10 cellular contexts compared by ENCODE assay signal in the genomic region with DNA sequence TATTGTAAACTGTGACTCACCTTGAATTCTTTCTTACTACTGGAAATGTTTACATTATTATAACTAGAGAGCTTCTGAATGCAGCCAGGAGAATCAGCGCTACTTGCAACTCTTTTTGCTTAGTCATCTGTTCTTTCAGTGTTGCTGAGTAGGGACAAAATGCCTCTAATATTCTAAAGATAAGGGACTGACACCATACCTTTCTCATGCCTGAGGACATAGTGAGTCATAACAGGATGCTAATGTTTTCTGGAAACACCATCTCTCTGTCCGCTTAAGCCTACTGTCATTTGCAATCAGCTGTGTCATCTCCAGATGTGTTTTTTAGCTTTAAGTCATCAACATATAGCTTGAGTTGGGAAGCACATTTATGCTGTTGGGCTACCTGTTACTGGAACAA.
DNase-seq lines count a peak whose midpoint lies in the region; ATAC-seq and TF ChIP-seq lines count a peak whose summit lies in the region.
"Had no signal": no experiment of that assay in that cellular context is flagged by ENCODE, and none has a peak within 500 bp of the region (broad histone marks: within the 10 kb centered on the region; RNA-seq: fewer than 3 reads in every experiment).

No MANE protein-coding gene starts in this region.

- no peak overlapping the region for H3K4me3 ChIP-seq in left ventricle myocardium inferior
- H3K4me3 ChIP-seq: cardiac muscle cell, SJSA1 had no signal

- no peak for TF ChIP-seq CTCF in left ventricle myocardium inferior (IDR thresholded peaks at IDR 0.05; ENCODE audit: borderline replicate concordance)

- no peaks in the 10 kb centered on the region for H3K4me1 ChIP-seq in left ventricle myocardium inferior

- no peaks in the 10 kb centered on the region for H3K36me3 ChIP-seq in left ventricle myocardium inferior
- H3K36me3 ChIP-seq: cardiac muscle cell, SJSA1 had no signal

- intact Hi-C loops in left ventricle myocardium inferior (cut with micrococcal nuclease), result no loop called here

- ATAC-seq in GM18909 (IDR thresholded peaks at IDR 0.05; ENCODE audit: poor library complexity, unreplicated experiment) (peak; percentile 91), HG02623 (IDR thresholded peaks at IDR 0.05; ENCODE audit: unreplicated experiment) (peak; percentile 90)

- DNase-seq in NCI-H226, result peak; percentile 73
- DNase-seq in kidney tubule cell (ENCODE audit: low spot score), result peak; percentile 35
- DNase-seq in left ventricle myocardium inferior, result no peak
- DNase-seq in activated T-cell treated with anti-CD3 and anti-CD28 coated beads for 4 hours, result no peak
- no peak for DNase-seq in stimulated activated CD4-positive, alpha-beta T cell treated with anti-CD3 and anti-CD28 coated beads, Interleukin-12 subunit alpha, Interleukin-12 subunit beta, amount 100 ng/mL, for 4 hours
- no peak for DNase-seq in NCI-H1105 (lab: John Stamatoyannopoulos, UW)

- H3K27me3 ChIP-seq in left ventricle myocardium inferior (ENCODE audit: low read depth), result peaks cover 21% of the 10 kb centered on the region
- H3K27me3 ChIP-seq: cardiac muscle cell, SJSA1 had no signal

- H3K9me3 ChIP-seq in left ventricle myocardium inferior (replicated peaks), result no peaks in the 10 kb centered on the region
- H3K9me3 ChIP-seq: SJSA1 had no signal

- H3K27ac ChIP-seq in left ventricle myocardium inferior (replicated peaks), result no peak overlapping the region
- H3K27ac ChIP-seq: cardiac muscle cell, SJSA1 had no signal

Comparison
In these comparisons a context has a peak if more than half of its experiments do, and no peak if none do; other contexts are left out.
1. DNase-seq: peak in NCI-H226 (single experiment) and kidney tubule cell (single experiment); none in left ventricle myocardium inferior (single experiment), activated T-cell treated with anti-CD3 and anti-CD28 coated beads for 4 hours (single experiment), stimulated activated CD4-positive, alpha-beta T cell treated with anti-CD3 and anti-CD28 coated beads, Interleukin-12 subunit alpha, Interleukin-12 subunit beta, amount 100 ng/mL, for 4 hours (single experiment) and NCI-H1105 (single experiment).